8 cellular contexts compared by ENCODE assay signal in the genomic region with DNA sequence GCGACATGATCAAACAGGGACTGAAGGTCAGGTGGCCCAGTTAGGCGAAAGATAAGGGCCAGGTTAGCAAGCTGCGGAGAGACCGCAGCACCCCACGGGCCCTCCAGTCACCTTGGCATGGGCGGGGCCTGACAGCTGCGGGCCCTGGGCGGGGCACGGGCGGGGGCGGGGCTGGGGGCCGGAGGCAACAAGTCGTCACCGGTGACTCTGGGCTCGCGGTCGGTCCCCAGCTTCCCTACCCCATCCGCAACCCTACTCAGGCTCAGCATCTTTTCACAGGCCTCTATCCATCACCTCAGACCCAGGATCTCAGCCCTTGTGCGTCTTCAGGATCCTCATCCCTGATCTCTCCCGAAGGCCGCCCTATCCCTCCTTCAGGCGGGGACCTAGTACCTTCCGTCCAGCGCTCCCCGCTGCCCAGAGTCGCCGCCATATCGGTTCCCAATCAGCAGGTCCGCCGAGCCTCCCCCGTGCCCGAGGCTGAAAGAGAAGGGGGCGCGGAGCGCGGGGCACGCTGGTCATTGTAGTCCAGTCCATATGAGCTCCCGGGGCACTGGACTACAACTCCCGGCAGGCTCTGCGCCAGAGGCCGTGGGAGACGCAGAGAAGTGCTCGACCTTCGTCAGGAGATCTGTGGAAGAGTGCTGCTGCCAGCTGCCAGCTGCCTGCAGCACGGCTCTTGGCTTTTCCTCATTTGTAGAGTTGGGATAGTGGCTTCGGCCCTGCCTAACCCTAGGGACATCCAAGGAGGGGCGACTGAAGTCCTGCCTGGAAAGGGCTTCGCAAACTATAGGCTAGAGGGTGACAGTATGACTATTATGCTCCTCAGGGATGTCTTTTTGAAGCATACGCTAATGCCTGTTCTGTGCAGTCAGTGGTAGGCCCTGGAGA. TPM values are rescaled to one million over a fixed set of nuclear protein-coding genes. Genes with fewer than 3 reads are reported as not detected.
DNase-seq lines count a peak whose midpoint lies in the region; ATAC-seq and TF ChIP-seq lines count a peak whose summit lies in the region.

DNAJC18 (minus strand) TSS at position 513 of the 891 bp plus-strand sequence; CDS start at position 433, 80 bp downstream.

- H3K56ac ChIP-seq in H9 (ENCODE audit: insufficient read length, low read depth, low read length): no peak within 1 kb of the TSS

- peak within 1 kb of the TSS; percentile 97 for H3K4me3 ChIP-seq in MM.1S (ENCODE audit: low read length)

- H3K9ac ChIP-seq in H9 (ENCODE audit: extremely low read depth, insufficient read length, low read length): peak within 1 kb of the TSS; percentile 92
- H3K9ac ChIP-seq in MM.1S (ENCODE audit: low read length): peak within 1 kb of the TSS; percentile 94

- peaks cover 5 to 24% (median 13%) of the 10 kb centered on the region in 3 experiments; a peak in 6 of 7 replicates for H3K36me3 Mint-ChIP-seq in H9 (ENCODE audit: insufficient read depth in 1 of 3, low read depth in 3 of 3)
- H3K36me3 Mint-ChIP-seq in nephron (ENCODE audit: low read depth): peaks cover 14% of the 10 kb centered on the region

- peaks cover 2% of the 10 kb centered on the region; the same call in 1 of the 2 replicates for H3K4me1 ChIP-seq in H9 (ENCODE audit: insufficient read depth, low read length)
- peaks cover 10% of the 10 kb centered on the region for H3K4me1 ChIP-seq in MM.1S (ENCODE audit: low read length)

- H3K23ac ChIP-seq in H9 (ENCODE audit: insufficient read length, low read depth, low read length): no peak within 1 kb of the TSS

- H4K91ac ChIP-seq in H9 (ENCODE audit: insufficient read length, low read depth, low read length): no peak within 1 kb of the TSS

- H3K79me2 ChIP-seq in H9 (ENCODE audit: insufficient read depth, low read length) (0 out of 2 replicates have a peak, but pooled peaks cover 2% of the 10 kb centered on the region), MM.1S (ENCODE audit: low read length) (no peaks in the 10 kb centered on the region)

- H3K4me3 Mint-ChIP-seq in H9: peak within 1 kb of the TSS; percentile 95 to 96
- H3K4me3 Mint-ChIP-seq in nephron: peak within 1 kb of the TSS; percentile 94 to 99 (median 97)
- H3K4me3 Mint-ChIP-seq in stimulated activated naive CD8-positive, alpha-beta T cell treated with anti-CD3 and anti-CD28 coated beads, Interleukin-15, amount 100 ng/mL, for 72 hours: peak within 1 kb of the TSS; percentile 100

- no peak within 1 kb of the TSS for H2AK5ac ChIP-seq in H9 (ENCODE audit: insufficient read length, low read length)

- DNase-seq in ELR (ENCODE audit: low read depth) (peak; percentile 92), H9 (peak; percentile 97), MM.1S (peak; percentile 92), SHP77 treated with DMSO at 0.1 percent for 48 hours (lab: John Stamatoyannopoulos, UW) (peak; percentile 96), fibroblast of the conjunctiva (ENCODE audit: low read depth) (peak; percentile 82)
- peak; percentile 97 for DNase-seq in activated effector memory CD4-positive, alpha-beta T cell treated with anti-CD3 and anti-CD28 coated beads, Interleukin-2, amount 50 U/mL, for 16 hours
- DNase-seq in stimulated activated naive CD8-positive, alpha-beta T cell treated with anti-CD3 and anti-CD28 coated beads, Interleukin-15, amount 100 ng/mL, for 72 hours: peak; percentile 87 to 91

- H3K27ac ChIP-seq in H9 (ENCODE audit: insufficient read length, low read depth, low read length) (peak within 1 kb of the TSS; percentile 25), MM.1S (ENCODE audit: low read length) (peak within 1 kb of the TSS; percentile 93)

- H3K9me3 Mint-ChIP-seq in H9: no peaks in the 10 kb centered on the region
- no peaks in the 10 kb centered on the region for H3K9me3 Mint-ChIP-seq in nephron
- no peaks in the 10 kb centered on the region for H3K9me3 Mint-ChIP-seq in stimulated activated naive CD8-positive, alpha-beta T cell treated with anti-CD3 and anti-CD28 coated beads, Interleukin-15, amount 100 ng/mL, for 72 hours

- no peak within 1 kb of the TSS for H2BK20ac ChIP-seq in H9 (ENCODE audit: low read depth, low read length, poor library complexity, severe bottlenecking)

- peak within 1 kb of the TSS; percentile 99 for H3K18ac ChIP-seq in H9 (ENCODE audit: insufficient read length, low read depth, low read length)

- H3K4me1 Mint-ChIP-seq in H9: peaks cover 21 to 24% of the 10 kb centered on the region in 2 experiments
- peaks cover 31% of the 10 kb centered on the region for H3K4me1 Mint-ChIP-seq in nephron
- peaks cover 63% of the 10 kb centered on the region for H3K4me1 Mint-ChIP-seq in stimulated activated naive CD8-positive, alpha-beta T cell treated with anti-CD3 and anti-CD28 coated beads, Interleukin-15, amount 100 ng/mL, for 72 hours

- no peak within 1 kb of the TSS for H3T11ph ChIP-seq in H9 (ENCODE audit: low read length)

- TF ChIP-seq CTCF in H9 (conservative IDR thresholded peaks at IDR 0.05): no peak
- TF ChIP-seq CTCF in MM.1S (IDR thresholded peaks at IDR 0.05; ENCODE audit: low read length): no peak
- no peak for TF ChIP-seq CTCF in nephron (IDR thresholded peaks at IDR 0.05; ENCODE audit: unreplicated experiment in 3 of 3)

- no peaks in the 10 kb centered on the region for H4K20me1 ChIP-seq in H9 (ENCODE audit: control insufficient read depth, insufficient read depth, insufficient read length)
- no peaks in the 10 kb centered on the region for H4K20me1 ChIP-seq in MM.1S (ENCODE audit: insufficient read depth, low read length)

- H3K4me2 ChIP-seq in H9 (ENCODE audit: insufficient read depth, insufficient read length, low read length): peak within 1 kb of the TSS; percentile 89
- peak within 1 kb of the TSS; percentile 99 for H3K4me2 ChIP-seq in MM.1S (ENCODE audit: low read depth, low read length)

- no peaks in the 10 kb centered on the region for H3K9me2 ChIP-seq in MM.1S (replicated peaks; ENCODE audit: insufficient read depth, low read length)

- no peaks in the 10 kb centered on the region for H3K36me3 ChIP-seq in MM.1S (replicated peaks; ENCODE audit: insufficient read depth, low read length)

- no peak within 1 kb of the TSS for H3K4ac ChIP-seq in H9 (ENCODE audit: low read depth, low read length)

- H3K14ac ChIP-seq in H9 (ENCODE audit: insufficient read depth, low read length): peak within 1 kb of the TSS; percentile 97

- H3K27me3 Mint-ChIP-seq in H9 (ENCODE audit: low read depth) (peaks cover 3% of the 10 kb centered on the region), nephron (ENCODE audit: low read depth) (peaks cover 6% of the 10 kb centered on the region)
- no peaks in the 10 kb centered on the region for H3K27me3 Mint-ChIP-seq in stimulated activated naive CD8-positive, alpha-beta T cell treated with anti-CD3 and anti-CD28 coated beads, Interleukin-15, amount 100 ng/mL, for 72 hours

- 0 out of 2 replicates have a peak, but pooled peaks cover 4% of the 10 kb centered on the region for H3F3A ChIP-seq in MM.1S (ENCODE audit: insufficient read depth, low read length)

- H3K27ac Mint-ChIP-seq in H9 (peak within 1 kb of the TSS; percentile 98 to 100 (median 99)), nephron (peak within 1 kb of the TSS; percentile 79 to 94 (median 90))
- peak within 1 kb of the TSS; percentile 100 for H3K27ac Mint-ChIP-seq in stimulated activated naive CD8-positive, alpha-beta T cell treated with anti-CD3 and anti-CD28 coated beads, Interleukin-15, amount 100 ng/mL, for 72 hours

- H2BK5ac ChIP-seq in H9 (ENCODE audit: insufficient read length, low read length): no peak within 1 kb of the TSS

- H4K8ac ChIP-seq in H9 (replicated peaks; ENCODE audit: insufficient read length, low read depth, low read length): no peak within 1 kb of the TSS

- H3K27me3 ChIP-seq in H9 (ENCODE audit: insufficient read depth, low read length) (no peaks in the 10 kb centered on the region), MM.1S (replicated peaks; ENCODE audit: insufficient read depth, low read length) (no peaks in the 10 kb centered on the region)

- WGBS in H9 (ENCODE audit: extremely low coverage, insufficient read length, low lambda C conversion rate): no CpG with 5 or more reads among the region's 49 CpGs

- no peak within 1 kb of the TSS for H2BK120ac ChIP-seq in H9 (ENCODE audit: low read depth, low read length, poor library complexity, severe bottlenecking)

- H3K79me1 ChIP-seq in H9 (ENCODE audit: insufficient read depth, low read depth, low read length, poor library complexity, severe bottlenecking): no peaks in the 10 kb centered on the region

- no peaks in the 10 kb centered on the region for H3K9me3 ChIP-seq in H9 (ENCODE audit: control insufficient read depth, low read depth, low read length)
- no peaks in the 10 kb centered on the region for H3K9me3 ChIP-seq in MM.1S (replicated peaks; ENCODE audit: insufficient read depth, low read length)

- H2BK12ac ChIP-seq in H9 (ENCODE audit: insufficient read length, low read depth, low read length): no peak within 1 kb of the TSS

- no peak within 1 kb of the TSS for H2BK15ac ChIP-seq in H9 (ENCODE audit: low read depth, low read length)

- peak within 1 kb of the TSS; percentile 67 for H4K5ac ChIP-seq in H9 (ENCODE audit: insufficient read length, low read depth, low read length)

- peak within 1 kb of the TSS; percentile 66 for H2AFZ ChIP-seq in H9 (ENCODE audit: low read length)
- H2AFZ ChIP-seq in MM.1S (ENCODE audit: low read length): peak within 1 kb of the TSS; percentile 100

- peak; percentile 93 for ATAC-seq in stimulated activated naive CD8-positive, alpha-beta T cell treated with anti-CD3 and anti-CD28 coated beads, Interleukin-15, amount 100 ng/mL, for 72 hours

- peaks cover 5% of the 10 kb centered on the region for H3K23me2 ChIP-seq in H9 (ENCODE audit: insufficient read length, low read depth, low read length, poor library complexity, severe bottlenecking)

RNA-seq across cellular contexts. Expression of gene DNAJC18, which starts in this region (rescaled TPM):
- total RNA-seq in H9 (2021): 25.4 and 26.5 TPM in 2 replicates

Comparison
In these comparisons a context has a peak if more than half of its experiments do, and no peak if none do; other contexts are left out.
1. Peak in every context shown above with its lines: DNase-seq, ATAC-seq, H3K4me3 ChIP-seq and H3K27ac ChIP-seq.